ENCODE assay signal across 8 cellular contexts in the genomic region with DNA sequence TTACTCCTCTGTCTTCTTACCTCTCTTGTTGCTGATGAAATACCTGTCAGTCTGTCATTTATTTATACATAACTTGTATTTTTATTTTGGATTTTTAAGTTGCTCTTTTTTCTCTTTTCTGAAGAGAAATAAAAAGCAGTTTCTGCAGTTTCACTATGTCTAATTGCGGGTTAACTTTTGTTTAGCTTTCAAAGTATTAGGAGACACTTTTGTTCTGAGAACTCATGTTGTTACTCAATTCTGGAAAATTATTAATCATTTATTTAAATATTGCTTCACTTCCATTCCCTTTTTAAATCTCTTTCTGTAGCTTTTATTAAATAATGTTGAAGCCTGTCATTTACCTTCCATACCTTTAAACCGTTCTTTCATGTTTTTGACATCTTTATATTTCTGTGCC.
"Had no signal": no experiment of that assay in that cellular context is flagged by ENCODE, and none has a peak within 500 bp of the region (broad histone marks: within the 10 kb centered on the region; RNA-seq: fewer than 3 reads in every experiment).

No MANE protein-coding gene starts in this region.

- H3K27me3 Mint-ChIP-seq: IgD-negative memory B cell had no signal

- H3K4me3 Mint-ChIP-seq: IgD-negative memory B cell had no signal

- H3K27ac Mint-ChIP-seq: IgD-negative memory B cell had no signal

- FAIRE-seq: HepG2, HTR-8/SVneo, K562 had no signal

- H3K4me1 Mint-ChIP-seq: IgD-negative memory B cell had no signal

- DNase-seq: IMR-90, KBM-7, KG1 had no signal

- ATAC-seq: HepG2, K562 had no signal

- H3K27ac ChIP-seq: HL-60 had no signal

- H3K4me3 ChIP-seq: K562 had no signal
